ENCODE assay signal across 14 cellular contexts in genomic region chr3:173055228-173055933, GRCh38.
"Had no signal": no experiment of that assay in that cellular context is flagged by ENCODE, and none has a peak within 500 bp of the region (broad histone marks: within the 10 kb centered on the region; RNA-seq: fewer than 3 reads in every experiment).

No MANE protein-coding gene starts in this region.

- H3K4me3 Mint-ChIP-seq: activated CD4-positive, alpha-beta T cell treated with anti-CD3 and anti-CD28 coated beads, Interleukin-2, amount 10 ng/mL, durations not matched to agents 24 days and 14 days; activated naive CD4-positive, alpha-beta T cell treated with anti-CD3 and anti-CD28 coated beads for 36 hours; activated T-helper 17 cell treated with anti-CD3 and anti-CD28 coated beads, Interleukin-2, amount 50 U/mL, for 72 hours; naive B cell had no signal

- H3K27me3 Mint-ChIP-seq: activated CD4-positive, alpha-beta T cell treated with anti-CD3 and anti-CD28 coated beads, Interleukin-2, amount 10 ng/mL, durations not matched to agents 24 days and 14 days; activated T-helper 17 cell treated with anti-CD3 and anti-CD28 coated beads, Interleukin-2, amount 50 U/mL, for 72 hours; naive B cell had no signal

- H3K9me3 ChIP-seq: adrenal gland, esophagus squamous epithelium, pancreas, thyroid gland, uterus had no signal

- H3K36me3 ChIP-seq: adrenal gland, esophagus squamous epithelium, pancreas, thyroid gland, uterus had no signal

- H3K27ac ChIP-seq: adrenal gland, esophagus squamous epithelium, foreskin keratinocyte, pancreas, thyroid gland, uterus had no signal

- H3K9me3 Mint-ChIP-seq: activated CD4-positive, alpha-beta T cell treated with anti-CD3 and anti-CD28 coated beads, Interleukin-2, amount 10 ng/mL, durations not matched to agents 24 days and 14 days; activated naive CD4-positive, alpha-beta T cell treated with anti-CD3 and anti-CD28 coated beads for 36 hours; activated T-helper 17 cell treated with anti-CD3 and anti-CD28 coated beads, Interleukin-2, amount 50 U/mL, for 72 hours; naive B cell had no signal

- FAIRE-seq: colon, pancreas had no signal

- DNase-seq: activated CD4-positive, alpha-beta T cell treated with anti-CD3 and anti-CD28 coated beads, Interleukin-2, amount 10 ng/mL, durations not matched to agents 24 days and 14 days; activated naive CD4-positive, alpha-beta T cell treated with anti-CD3 and anti-CD28 coated beads for 36 hours; adrenal gland; esophagus squamous epithelium; foreskin keratinocyte; head of caudate nucleus; naive B cell; pancreas; stimulated activated CD4-positive, alpha-beta T cell treated with anti-CD3 and anti-CD28 coated beads, Interleukin-15, amount 100 ng/mL, for 24 hours; stimulated activated CD4-positive, alpha-beta T cell treated with anti-CD3 and anti-CD28 coated beads, Interleukin-4, amount 100 ng/mL, for 4 hours; thyroid gland; uterus had no signal

- H3K4me1 ChIP-seq: adrenal gland, esophagus squamous epithelium, foreskin keratinocyte, pancreas, thyroid gland, uterus had no signal

- H3K27ac Mint-ChIP-seq: activated CD4-positive, alpha-beta T cell treated with anti-CD3 and anti-CD28 coated beads, Interleukin-2, amount 10 ng/mL, durations not matched to agents 24 days and 14 days; activated naive CD4-positive, alpha-beta T cell treated with anti-CD3 and anti-CD28 coated beads for 36 hours; activated T-helper 17 cell treated with anti-CD3 and anti-CD28 coated beads, Interleukin-2, amount 50 U/mL, for 72 hours; naive B cell had no signal

- ATAC-seq: activated T-helper 17 cell treated with anti-CD3 and anti-CD28 coated beads, Interleukin-2, amount 50 U/mL, for 72 hours; foreskin keratinocyte; pancreas had no signal

- H3K4me1 Mint-ChIP-seq: activated CD4-positive, alpha-beta T cell treated with anti-CD3 and anti-CD28 coated beads, Interleukin-2, amount 10 ng/mL, durations not matched to agents 24 days and 14 days; activated T-helper 17 cell treated with anti-CD3 and anti-CD28 coated beads, Interleukin-2, amount 50 U/mL, for 72 hours; naive B cell had no signal

- H3K27me3 ChIP-seq: adrenal gland, esophagus squamous epithelium, foreskin keratinocyte, pancreas, thyroid gland, uterus had no signal

- H3K36me3 Mint-ChIP-seq: naive B cell had no signal

- H3K4me3 ChIP-seq: adrenal gland, esophagus squamous epithelium, pancreas, thyroid gland, uterus had no signal
